ENCODE assay signal across 29 cellular contexts in the genomic region with DNA sequence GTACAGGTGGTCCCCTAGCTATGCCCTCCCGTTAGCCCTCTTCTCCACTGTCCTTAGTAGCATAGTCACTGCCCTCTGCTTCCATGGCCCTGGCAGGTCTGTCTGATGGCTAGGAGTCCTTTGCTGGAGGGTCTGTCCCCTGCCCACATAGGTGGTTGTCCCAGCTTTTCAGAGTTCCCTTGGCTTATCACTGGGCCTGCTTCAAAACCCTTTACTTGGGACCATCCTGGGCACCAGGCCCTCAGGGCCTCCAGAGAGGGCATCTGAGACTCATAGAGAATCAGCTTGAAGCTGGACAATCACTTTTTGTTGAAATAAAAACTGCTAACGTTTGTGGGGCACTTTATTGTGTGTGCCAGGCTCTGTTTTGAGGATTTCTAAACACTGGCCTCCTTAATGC. TPM values are rescaled to one million over a fixed set of nuclear protein-coding genes. Genes with fewer than 3 reads are reported as not detected.
A peak's percentile ranks its signal among the peaks of the same experiment; 100 is the strongest.
DNase-seq lines count a peak whose midpoint lies in the region; ATAC-seq and TF ChIP-seq lines count a peak whose summit lies in the region.
"Had no signal": no experiment of that assay in that cellular context is flagged by ENCODE, and none has a peak within 500 bp of the region (broad histone marks: within the 10 kb centered on the region; RNA-seq: fewer than 3 reads in every experiment).

No MANE protein-coding gene starts in this region.

- H3K4me2 ChIP-seq in neural progenitor cell, result no peak overlapping the region

- H3K79me2 ChIP-seq in neural progenitor cell (ENCODE audit: low read depth), result no peaks in the 10 kb centered on the region

- no peak overlapping the region for H3K9ac ChIP-seq in neural progenitor cell

- peaks cover 2% of the 10 kb centered on the region; the same call in 1 of the 2 replicates for H3K27me3 ChIP-seq in Caco-2 (replicated peaks; ENCODE audit: control insufficient read depth, insufficient read depth, low read length)
- H3K27me3 ChIP-seq in neural progenitor cell, result peaks cover 69% of the 10 kb centered on the region
- H3K27me3 ChIP-seq in prostate gland (replicated peaks; ENCODE audit: insufficient read depth), result peaks cover 5% of the 10 kb centered on the region

- H3K27ac Mint-ChIP-seq in Caco-2 (ENCODE audit: unreplicated experiment) (no peak overlapping the region), T-cell (no peak overlapping the region), glutamatergic neuron (ENCODE audit: unreplicated experiment) (no peak overlapping the region), neural progenitor cell (no peak overlapping the region)
- H3K27ac Mint-ChIP-seq: activated T-helper 2 cell treated with anti-CD3 and anti-CD28 coated beads, Interferon-gamma antibody, Interleukin-2, Interleukin-4, amounts not matched to agents 10 μg/mL and 5 μg/mL and 100 μg/mL, durations not matched to agents 14 hours and 24 hours and 36 hours; HFFc6; stimulated activated naive CD8-positive, alpha-beta T cell treated with anti-CD3 and anti-CD28 coated beads, Interleukin-15, amount 100 ng/mL, for 72 hours had no signal

- POLR2A ChIA-PET in Caco-2 (lab: Charles Lee), result no interaction called here
- POLR2A ChIA-PET in T-cell (lab: Charles Lee), result no interaction called here

- peaks cover 9% of the 10 kb centered on the region for H3K4me1 Mint-ChIP-seq in Caco-2 (ENCODE audit: low read depth, unreplicated experiment)
- peaks cover 13 to 20% (median 14%) of the 10 kb centered on the region in 3 donors for H3K4me1 Mint-ChIP-seq in T-cell
- H3K4me1 Mint-ChIP-seq in glutamatergic neuron (ENCODE audit: low read depth, unreplicated experiment), result peaks cover 7% of the 10 kb centered on the region
- peaks cover 17% of the 10 kb centered on the region for H3K4me1 Mint-ChIP-seq in neural progenitor cell

- H3K4me1 ChIP-seq in Caco-2 (peaks cover 12% of the 10 kb centered on the region), neural progenitor cell (peaks cover 14% of the 10 kb centered on the region), prostate gland (replicated peaks) (peaks cover 6% of the 10 kb centered on the region)
- H3K4me1 ChIP-seq: foreskin keratinocyte had no signal

- CTCF ChIA-PET in Caco-2 (lab: Charles Lee) (interaction anchor here (1.5 kb wide), 2 partner anchors 10 to 14 kb away, joined by 4 to 7 read pairs; no protein-coding TSS in a partner anchor), T-cell (lab: Charles Lee) (no interaction called here)

- H3K27ac ChIP-seq in neural progenitor cell (no peak overlapping the region), prostate gland (no peak overlapping the region), substantia nigra (ENCODE audit: low read depth, low read length, poor library complexity, severe bottlenecking) (no peak overlapping the region)
- H3K27ac ChIP-seq: cardiac muscle cell, foreskin keratinocyte, psoas muscle, SK-N-MC had no signal

- peaks cover 31% of the 10 kb centered on the region for H4K20me1 ChIP-seq in neural progenitor cell (ENCODE audit: low read depth)

- 79% methylated on average over 2 of the region's 2 CpGs for WGBS in prostate gland

- no peaks in the 10 kb centered on the region for H3F3A ChIP-seq in neural progenitor cell (ENCODE audit: low read depth)

- intact Hi-C loops in Caco-2 (cut with micrococcal nuclease; ENCODE audit: unreplicated experiment), result no loop called here
- intact Hi-C loops in prostate gland (cut with DNase I), result no loop called here

- H3K36me3 Mint-ChIP-seq in Caco-2 (ENCODE audit: insufficient read depth, unreplicated experiment) (peaks cover 11% of the 10 kb centered on the region), T-cell (no peaks in the 10 kb centered on the region), glutamatergic neuron (ENCODE audit: unreplicated experiment) (peaks cover 5% of the 10 kb centered on the region), neural progenitor cell (peaks cover 4% of the 10 kb centered on the region)

- H3K9me3 ChIP-seq in Caco-2 (no peaks in the 10 kb centered on the region), neural progenitor cell (ENCODE audit: low read depth) (no peaks in the 10 kb centered on the region), prostate gland (no peaks in the 10 kb centered on the region)
- H3K9me3 ChIP-seq: psoas muscle had no signal

- H3K27me3 Mint-ChIP-seq in Caco-2 (ENCODE audit: insufficient read depth, unreplicated experiment) (peaks cover 14% of the 10 kb centered on the region), T-cell (peaks cover 29 to 34% of the 10 kb centered on the region in 2 donors), glutamatergic neuron (ENCODE audit: unreplicated experiment) (peaks cover 27% of the 10 kb centered on the region), neural progenitor cell (ENCODE audit: insufficient read depth, low read depth) (peaks cover 52% of the 10 kb centered on the region)

- no peaks in the 10 kb centered on the region for H3K36me3 ChIP-seq in Caco-2 (ENCODE audit: control insufficient read depth, insufficient read depth, low read length)
- H3K36me3 ChIP-seq in neural progenitor cell, result no peaks in the 10 kb centered on the region
- no peaks in the 10 kb centered on the region for H3K36me3 ChIP-seq in prostate gland
- H3K36me3 ChIP-seq: cardiac muscle cell had no signal

- TF ChIP-seq CTCF in Caco-2 (IDR thresholded peaks at IDR 0.05; ENCODE audit: insufficient read depth in 1 of 2, low read depth in 1 of 2, low read length in 1 of 2, severe bottlenecking in 1 of 2, unreplicated experiment in 1 of 2) (no peak), glutamatergic neuron (IDR thresholded peaks at IDR 0.05; ENCODE audit: partially characterized antibody, unreplicated experiment) (no peak), neural progenitor cell (IDR thresholded peaks at IDR 0.05) (no peak), prostate gland (IDR thresholded peaks at IDR 0.05) (no peak)

- DNase-seq in Caco-2, result no peak
- DNase-seq in T-cell, result no peak
- DNase-seq in glutamatergic neuron, result no peak
- no peak for DNase-seq in neural progenitor cell (ENCODE audit: low spot score)
- DNase-seq in prostate gland (ENCODE audit: low spot score), result no peak
- DNase-seq in substantia nigra (lab: John Stamatoyannopoulos, UW), result no peak
- DNase-seq in A172 (ENCODE audit: low spot score), result no peak
- DNase-seq: COR-L47; dorsolateral prefrontal cortex; foreskin keratinocyte; HFFc6; hypothalamus; NCI-H1417; NCI-H2107; NCI-H510A treated with DMSO at 0.1 percent for 48 hours; NK-92 treated with Interleukin-12 subunit alpha and Interleukin-12 subunit beta, amount 100 ng/mL, for 24 hours; psoas muscle; stimulated activated naive CD8-positive, alpha-beta T cell treated with anti-CD3 and anti-CD28 coated beads, Interleukin-15, amount 100 ng/mL, for 72 hours; T-helper 9 cell; trophoblast cell had no signal

- H3K9me3 Mint-ChIP-seq in Caco-2 (ENCODE audit: unreplicated experiment) (no peaks in the 10 kb centered on the region), T-cell (no peaks in the 10 kb centered on the region), glutamatergic neuron (ENCODE audit: unreplicated experiment) (peaks cover 12% of the 10 kb centered on the region), neural progenitor cell (peaks cover 2% of the 10 kb centered on the region)
- H3K9me3 Mint-ChIP-seq: activated T-helper 2 cell treated with anti-CD3 and anti-CD28 coated beads, Interferon-gamma antibody, Interleukin-2, Interleukin-4, amounts not matched to agents 10 μg/mL and 5 μg/mL and 100 μg/mL, durations not matched to agents 14 hours and 24 hours and 36 hours; HFFc6; stimulated activated naive CD8-positive, alpha-beta T cell treated with anti-CD3 and anti-CD28 coated beads, Interleukin-15, amount 100 ng/mL, for 72 hours had no signal

- ATAC-seq in T-cell (replicated peaks in 1 of 4), result no peak
- ATAC-seq: activated CD4-positive, CD25-positive, alpha-beta regulatory T cell treated with anti-CD3 and anti-CD28 coated beads, Interleukin-2, amount 50 U/mL, for 24 hours; foreskin keratinocyte; psoas muscle; stimulated activated naive CD8-positive, alpha-beta T cell treated with anti-CD3 and anti-CD28 coated beads, Interleukin-15, amount 100 ng/mL, for 72 hours had no signal

- H3K4me3 Mint-ChIP-seq in Caco-2 (ENCODE audit: unreplicated experiment) (peak overlapping the region; percentile 65), T-cell (peak overlapping the region; percentile 57 to 73 (median 72)), glutamatergic neuron (ENCODE audit: unreplicated experiment) (peak overlapping the region; percentile 74), neural progenitor cell (peak overlapping the region; percentile 80)

- no peak overlapping the region for H3K4me3 ChIP-seq in Caco-2 (ENCODE audit: low read depth, low read length)
- no peak overlapping the region for H3K4me3 ChIP-seq in neural progenitor cell
- no peak overlapping the region for H3K4me3 ChIP-seq in prostate gland
- H3K4me3 ChIP-seq: cardiac muscle cell, lung, psoas muscle, SK-N-MC had no signal

- no TSS peak for BruUV-seq in Caco-2 (replicated peaks; lab: Mats Ljungman, UMichigan)

- H2AFZ ChIP-seq in neural progenitor cell (replicated peaks), result no peak overlapping the region

- TF ChIP-seq POLR2A in prostate gland (IDR thresholded peaks at IDR 0.05), result no peak

RNA-seq across cellular contexts. Expression of a gene that starts 0.8 kb away (rescaled TPM):
- not detected in 2 replicates for total RNA-seq in Caco-2 (2022)
- total RNA-seq in T-cell, result under 1 TPM in 3 of 5 donors, not detected in 2; 0.22 to 0.35 (median 0.33) TPM
- total RNA-seq in glutamatergic neuron (ENCODE audit: unreplicated experiment), result 0.47 TPM
- total RNA-seq in neural progenitor cell (ENCODE audit: low replicate concordance), result 0.19 TPM in 1 of 2 replicates, not detected in the other
- total RNA-seq in prostate gland, result not detected
- total RNA-seq in A172 (2014; rRNA removed; shearing (Covaris generic)), result 0.07 TPM in 1 of 2 replicates, not detected in the other
- total RNA-seq: activated T-helper 2 cell treated with anti-CD3 and anti-CD28 coated beads, Interferon-gamma antibody, Interleukin-2, Interleukin-4, amounts not matched to agents 10 μg/mL and 5 μg/mL and 100 μg/mL, durations not matched to agents 14 hours and 24 hours and 36 hours; cardiac muscle cell; epithelial cell of proximal tubule; foreskin keratinocyte; kidney epithelial cell; lung; myocyte; psoas muscle; skeletal muscle tissue had no signal

RNA-seq across cellular contexts. Expression of a gene that starts 4.7 kb away (rescaled TPM):
- total RNA-seq in Caco-2 (2022), result 52.2 and 58.5 TPM in 2 replicates
- total RNA-seq in T-cell, result 10 to 100 TPM; 31.0 to 39.8 (median 34.2) TPM
- 52.5 TPM for total RNA-seq in glutamatergic neuron (ENCODE audit: unreplicated experiment)
- total RNA-seq in neural progenitor cell (ENCODE audit: low replicate concordance), result 4.9 and 30.8 TPM in 2 replicates
- 10 to 100 TPM; 38.8 to 94.9 TPM for total RNA-seq in prostate gland
- total RNA-seq in A172 (2014; rRNA removed; shearing (Covaris generic)), result 52.1 and 60.8 TPM in 2 replicates

RNA-seq across cellular contexts. Expression of a gene that starts 5.9 kb away (rescaled TPM):
- 50.5 and 51.6 TPM in 2 replicates for total RNA-seq in Caco-2 (2022)
- total RNA-seq in T-cell, result 10 to 100 TPM; 17.5 to 37.7 (median 29.1) TPM
- total RNA-seq in glutamatergic neuron (ENCODE audit: unreplicated experiment), result 47.0 TPM
- total RNA-seq in neural progenitor cell (ENCODE audit: low replicate concordance), result 19.0 and 49.6 TPM in 2 replicates
- 100 to 1,000 TPM; 140 to 161 TPM for total RNA-seq in prostate gland
- 219 TPM in 2 replicates for total RNA-seq in A172 (2014; rRNA removed; shearing (Covaris generic))

RNA-seq across cellular contexts. Expression of a gene that starts 9.8 kb away (rescaled TPM):
- 12.8 and 16.7 TPM in 2 replicates for total RNA-seq in Caco-2 (2022)
- under 1 TPM in 1 of 5 donors, not detected in 4; 0.40 TPM for total RNA-seq in T-cell
- total RNA-seq in glutamatergic neuron (ENCODE audit: unreplicated experiment), result not detected
- 0.22 TPM in 1 of 2 replicates, not detected in the other for total RNA-seq in neural progenitor cell (ENCODE audit: low replicate concordance)
- total RNA-seq in prostate gland, result 10 to 100 TPM in 1 of 2 donors, not detected in 1; 44.3 TPM
- not detected in 2 replicates for total RNA-seq in A172 (2014; rRNA removed; shearing (Covaris generic))
- total RNA-seq: cardiac muscle cell, epithelial cell of proximal tubule, kidney epithelial cell, myocyte, psoas muscle, skeletal muscle tissue had no signal

RNA-seq across cellular contexts. Expression of a gene that starts 15.0 kb away (rescaled TPM):
- total RNA-seq in Caco-2 (2022) (66.9 and 71.7 TPM in 2 replicates), T-cell (10 to 100 TPM; 20.2 to 43.1 (median 39.7) TPM), glutamatergic neuron (ENCODE audit: unreplicated experiment) (69.9 TPM), neural progenitor cell (ENCODE audit: low replicate concordance) (5.5 and 22.0 TPM in 2 replicates), prostate gland (10 to 100 TPM; 38.7 to 54.7 TPM)
- 30.4 and 46.6 TPM in 2 replicates for total RNA-seq in A172 (2014; rRNA removed; shearing (Covaris generic))
